8 cellular contexts compared by ENCODE assay signal in the genomic region with DNA sequence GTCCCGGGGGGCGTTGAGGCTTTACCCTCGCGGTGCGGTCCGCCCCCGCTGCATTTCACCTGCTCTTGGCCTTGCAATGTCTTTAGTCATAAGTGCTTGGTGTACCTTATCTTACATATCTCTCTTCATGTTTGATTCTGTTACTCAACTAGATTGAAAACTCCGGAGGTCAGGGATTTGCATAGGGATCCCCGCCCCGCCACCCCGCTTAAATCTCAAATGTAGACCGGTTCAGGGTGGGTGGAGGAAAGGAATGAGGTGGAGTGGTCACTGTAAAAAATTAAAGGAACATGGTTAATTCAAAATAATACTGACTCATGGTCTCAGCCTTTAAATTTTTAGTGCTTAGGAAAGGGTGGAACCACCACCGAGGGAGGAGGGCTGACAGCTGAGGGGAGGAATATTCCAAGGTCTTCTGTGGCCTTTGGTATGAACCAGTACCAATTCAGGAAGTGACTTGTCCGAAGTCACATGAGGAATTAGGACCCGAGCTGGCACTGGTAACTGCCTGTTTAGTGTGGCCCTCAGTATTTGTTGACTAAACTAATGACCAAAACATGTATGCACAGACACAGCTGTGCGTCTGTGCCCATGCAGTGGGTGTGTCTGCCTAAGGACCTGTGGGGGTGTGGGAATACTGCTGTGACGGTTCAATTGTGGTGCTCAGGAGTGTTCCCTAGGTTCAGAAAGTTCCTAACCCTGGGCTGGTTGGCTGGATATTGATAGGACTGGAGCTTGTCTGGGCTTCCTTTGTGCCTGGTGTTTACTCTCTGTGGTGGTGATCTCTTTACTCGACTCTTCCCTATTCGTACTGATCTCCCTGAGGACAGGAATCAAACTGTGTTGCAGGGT. TPM values are rescaled to one million over a fixed set of nuclear protein-coding genes. Genes with fewer than 3 reads are reported as not detected.
DNase-seq lines count a peak whose midpoint lies in the region; ATAC-seq, FAIRE-seq and TF ChIP-seq lines count a peak whose summit lies in the region.

No MANE protein-coding gene starts in this region.

- peak overlapping the region; percentile 69 for H3K4me3 ChIP-seq in K562

- no peaks in the 10 kb centered on the region for H3K27me3 Mint-ChIP-seq in CD14-positive monocyte (ENCODE audit: low read depth in 3 of 3)

- FAIRE-seq in K562 (lab: Jason Lieb, UNC): peak; percentile 29

- H3K27ac ChIP-seq in K562 (ENCODE audit: extremely low read depth, low read depth, low read length): peak overlapping the region; percentile 90

- peaks cover 30% of the 10 kb centered on the region for H3K4me1 Mint-ChIP-seq in CD14-positive monocyte

- H4K20me1 ChIP-seq in K562 (replicated peaks; ENCODE audit: control insufficient read depth, insufficient read depth, low read length): peaks cover 9% of the 10 kb centered on the region

- peak overlapping the region; percentile 84 to 99 for H3K9ac ChIP-seq in K562 (ENCODE audit: insufficient read depth in 1 of 2, low read depth in 2 of 2, low read length in 2 of 2)

- no peaks in the 10 kb centered on the region for H3K9me3 Mint-ChIP-seq in CD14-positive monocyte

- H3K4me2 ChIP-seq in K562 (ENCODE audit: insufficient read depth, low read length): peak overlapping the region; percentile 98

- H3K79me2 ChIP-seq in K562 (ENCODE audit: control insufficient read depth, insufficient read depth, low read length): peaks cover 59% of the 10 kb centered on the region

- intact Hi-C loops in CD14-positive monocyte (cut with micrococcal nuclease) (loop anchor here in 1 of 2 donors (1.0 kb wide), 1 partner anchor 13 kb away; a partner anchor contains a TSS), K562 (cut with micrococcal nuclease) (no loop called here)

- peaks cover 17 to 25% of the 10 kb centered on the region in 2 donors for H3K36me3 Mint-ChIP-seq in CD14-positive monocyte

- 1% methylated on average over 19 of the region's 19 CpGs for WGBS in K562 (ENCODE audit: insufficient coverage, low coverage, missing lambda C conversion rate)

- H2AFZ ChIP-seq in K562 (ENCODE audit: low read depth, low read length): no peak overlapping the region; the same call in 1 of the 2 replicates

- TSS peak; percentile 47 for BruUV-seq in K562 (replicated peaks; lab: Mats Ljungman, UMichigan)

- in situ Hi-C loops in K562 (cut with MboI): no loop called here

- ATAC-seq in HG03342 (IDR thresholded peaks at IDR 0.05; ENCODE audit: unreplicated experiment): peak; percentile 41
- ATAC-seq in K562: peak; percentile 43

- H3K9me3 ChIP-seq in K562 (replicated peaks; ENCODE audit: control insufficient read depth, insufficient read depth, low read depth, low read length): no peaks in the 10 kb centered on the region

- peak overlapping the region; percentile 98 to 99 for H3K4me3 Mint-ChIP-seq in CD14-positive monocyte

- no peak for TF ChIP-seq RAD21 in K562 (CRISPR knock-in tag; conservative IDR thresholded peaks at IDR 0.05 in 1 of 2, IDR thresholded peaks at IDR 0.05 in 1 of 2)

- H3K4me1 ChIP-seq in K562 (replicated peaks in 1 of 2; ENCODE audit: control insufficient read depth in 2 of 2, insufficient read depth in 2 of 2, low read length in 2 of 2): peaks cover 14 to 28% of the 10 kb centered on the region in 2 experiments; a peak in 4 of 5 replicates

- peak overlapping the region; percentile 96 to 99 (median 98) for H3K27ac Mint-ChIP-seq in CD14-positive monocyte

- TF ChIP-seq EP300 in K562 (IDR thresholded peaks at IDR 0.05; ENCODE audit: low read length): no peak

- H3K27me3 ChIP-seq in K562 (ENCODE audit: control insufficient read depth in 2 of 2, insufficient read depth in 2 of 2, low read length in 2 of 2): no peaks in the 10 kb centered on the region

- POLR2A ChIA-PET in K562 (lab: Yijun Ruan, JAX): interaction anchor here (4.4 kb wide), 1 partner anchor 13 kb away, joined by 35 read pairs; a partner anchor contains a TSS

- DNase-seq in CD14-positive monocyte (ENCODE audit: low spot score) (peak; percentile 86), GM19238 (ENCODE audit: insufficient read length, low spot score) (peak; percentile 22), RPMI8226 (peak; percentile 42), K562 (ENCODE audit: extremely low read depth in 1 of 4, low spot score in 3 of 4) (peak; percentile 40 to 58 (median 42)), iPS-NIHi11 (ENCODE audit: low spot score) (peak; percentile 41), NCI-H446 treated with DMSO at 0.1 percent for 48 hours (lab: John Stamatoyannopoulos, UW) (no peak)
- peak in 2 of 3 donors; percentile 11 to 13 for DNase-seq in stimulated activated CD4-positive, alpha-beta T cell treated with anti-CD3 and anti-CD28 coated beads, Interleukin-12 subunit alpha, Interleukin-12 subunit beta, amount 100 ng/mL, for 48 hours (ENCODE audit: low read depth in 2 of 3, low spot score in 1 of 3)

- H3K9me1 ChIP-seq in K562 (ENCODE audit: control insufficient read depth, insufficient read depth, low read length): no peaks in the 10 kb centered on the region

- CTCF ChIA-PET in K562 (lab: Yijun Ruan, JAX; ENCODE audit: low intra/inter-chr PET ratio): interaction anchor here (0.5 kb wide), 1 partner anchor 8 kb away, joined by 3 read pairs; no protein-coding TSS in a partner anchor

- TF ChIP-seq POLR2A in K562 (conservative IDR thresholded peaks at IDR 0.05): no peak

- TF ChIP-seq CTCF in CD14-positive monocyte (IDR thresholded peaks at IDR 0.05) (no peak), K562 (IDR thresholded peaks at IDR 0.05 in 2 of 3, conservative IDR thresholded peaks at IDR 0.05 in 1 of 3; ENCODE audit: insufficient read depth in 2 of 3, low read depth in 1 of 3, low read length in 3 of 3) (no peak)

- H3K36me3 ChIP-seq in K562 (ENCODE audit: control insufficient read depth, insufficient read depth, low read length): peaks cover 27% of the 10 kb centered on the region; the same call in 2 of the 3 replicates

TF ChIP-seq in K562, 482 proteins besides CTCF, POLR2A, EP300 and RAD21 (continues in another document):
- TF ChIP-seq, protein P1, sequence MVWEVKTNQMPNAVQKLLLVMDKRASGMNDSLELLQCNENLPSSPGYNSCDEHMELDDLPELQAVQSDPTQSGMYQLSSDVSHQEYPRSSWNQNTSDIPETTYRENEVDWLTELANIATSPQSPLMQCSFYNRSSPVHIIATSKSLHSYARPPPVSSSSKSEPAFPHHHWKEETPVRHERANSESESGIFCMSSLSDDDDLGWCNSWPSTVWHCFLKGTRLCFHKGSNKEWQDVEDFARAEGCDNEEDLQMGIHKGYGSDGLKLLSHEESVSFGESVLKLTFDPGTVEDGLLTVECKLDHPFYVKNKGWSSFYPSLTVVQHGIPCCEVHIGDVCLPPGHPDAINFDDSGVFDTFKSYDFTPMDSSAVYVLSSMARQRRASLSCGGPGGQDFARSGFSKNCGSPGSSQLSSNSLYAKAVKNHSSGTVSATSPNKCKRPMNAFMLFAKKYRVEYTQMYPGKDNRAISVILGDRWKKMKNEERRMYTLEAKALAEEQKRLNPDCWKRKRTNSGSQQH (CRISPR knock-in tag; IDR thresholded peaks at IDR 0.05): no peak
- TF ChIP-seq SIN3A (IDR thresholded peaks at IDR 0.05; ENCODE audit: borderline replicate concordance in 2 of 2, control insufficient read depth in 1 of 2, low read depth in 2 of 2, low read length in 2 of 2): peak; percentile 69 to 80; a peak in 2 of 4 replicates

RNA-seq across cellular contexts. Expression of a gene that starts 1.0 kb away (rescaled TPM):
- polyA plus RNA-seq in CD14-positive monocyte (100 to 1,000 TPM; 146 to 172 TPM), K562 (2011; rRNA removed) (53.8 and 71.5 TPM in 2 replicates), K562 (2014; fragmentation: Illumina TruSeq; extraction: Trizol) (55.4 and 56.2 TPM in 2 replicates), K562 (2014; fragmentation: Nextera tagmentation; extraction: Ambion mirVana) (10 to 100 TPM; 41.3 to 42.6 TPM), K562 (2014; rRNA removed) (50.2 and 53.0 TPM in 2 replicates)
- total RNA-seq in K562 (2011; cell fraction: chromatin; rRNA removed; ENCODE audit: low replicate concordance): 57.5 and 90.0 TPM in 2 replicates
- 40.9 and 42.5 TPM in 2 replicates for total RNA-seq in K562 (2011; cell fraction: nucleolus; rRNA removed)
- 74.6 and 88.2 TPM in 2 replicates for total RNA-seq in K562 (2011; cell fraction: nucleoplasm; rRNA removed)
- total RNA-seq in K562 (2014; rRNA removed) (48.6 and 65.2 TPM in 2 replicates), K562 (2014; rRNA removed; fragmentation: Illumina TruSeq; extraction: Trizol) (44.1 and 46.7 TPM in 2 replicates), K562 (2015; rRNA removed; fragmentation: Illumina TruSeq; extraction: Trizol) (43.7 and 47.3 TPM in 2 replicates), K562 (2021) (56.5 TPM in 2 replicates)
- polyA plus RNA-seq in K562 (2011; cell fraction: cytosol; rRNA removed): 57.4 and 73.3 TPM in 2 replicates
- 29.5 and 30.0 TPM in 2 replicates for polyA plus RNA-seq in K562 (2011; cell fraction: nucleus; rRNA removed)
- polyA plus RNA-seq in K562 (2012): 53.7 and 58.0 TPM in 2 replicates
- 80.6 and 119 TPM in 2 replicates for polyA minus RNA-seq in K562 (2011; rRNA and poly(A)+ RNA removed)
- 54.8 and 64.5 TPM in 2 replicates for polyA minus RNA-seq in K562 (2011; cell fraction: cytosol; rRNA and poly(A)+ RNA removed)
- 20.1 and 30.9 TPM in 2 replicates for polyA minus RNA-seq in K562 (2011; cell fraction: nucleus; rRNA and poly(A)+ RNA removed)

RNA-seq across cellular contexts. Expression of a gene that starts 12.9 kb away (rescaled TPM):
- polyA plus RNA-seq in CD14-positive monocyte (10 to 100 TPM; 20.5 to 22.6 TPM), K562 (2011; rRNA removed) (51.6 and 56.9 TPM in 2 replicates), K562 (2014; fragmentation: Illumina TruSeq; extraction: Trizol) (47.8 and 56.3 TPM in 2 replicates), K562 (2014; fragmentation: Nextera tagmentation; extraction: Ambion mirVana) (1 to 10 TPM; 3.3 to 5.4 TPM), K562 (2014; rRNA removed) (59.4 and 64.2 TPM in 2 replicates)
- 23.5 and 25.5 TPM in 2 replicates for total RNA-seq in K562 (2011; cell fraction: chromatin; rRNA removed; ENCODE audit: low replicate concordance)
- total RNA-seq in K562 (2011; cell fraction: nucleolus; rRNA removed): 19.7 and 21.8 TPM in 2 replicates
- 26.0 and 35.7 TPM in 2 replicates for total RNA-seq in K562 (2011; cell fraction: nucleoplasm; rRNA removed)
- total RNA-seq in K562 (2014; rRNA removed) (46.1 and 60.8 TPM in 2 replicates), K562 (2014; rRNA removed; fragmentation: Illumina TruSeq; extraction: Trizol) (32.1 and 33.9 TPM in 2 replicates), K562 (2015; rRNA removed; fragmentation: Illumina TruSeq; extraction: Trizol) (39.0 and 40.1 TPM in 2 replicates), K562 (2021) (67.4 and 76.0 TPM in 2 replicates)
- polyA plus RNA-seq in K562 (2011; cell fraction: cytosol; rRNA removed): 89.9 and 202 TPM in 2 replicates
- polyA plus RNA-seq in K562 (2011; cell fraction: nucleus; rRNA removed): 47.2 and 74.0 TPM in 2 replicates
- polyA plus RNA-seq in K562 (2012): 53.3 and 56.9 TPM in 2 replicates
- 25.2 and 36.1 TPM in 2 replicates for polyA minus RNA-seq in K562 (2011; rRNA and poly(A)+ RNA removed)
- polyA minus RNA-seq in K562 (2011; cell fraction: cytosol; rRNA and poly(A)+ RNA removed): 38.3 and 40.4 TPM in 2 replicates
- 12.5 and 15.2 TPM in 2 replicates for polyA minus RNA-seq in K562 (2011; cell fraction: nucleus; rRNA and poly(A)+ RNA removed)
